ENCODE assay signal across 30 cellular contexts in genomic region chr2:101196220-101196661, GRCh38.
"Had no signal": no experiment of that assay in that cellular context is flagged by ENCODE, and none has a peak within 500 bp of the region (broad histone marks: within the 10 kb centered on the region; RNA-seq: fewer than 3 reads in every experiment).

No MANE protein-coding gene starts in this region.

- H3K9me3 ChIP-seq: esophagus squamous epithelium, pancreas, prostate gland, stomach, thyroid gland, upper lobe of left lung had no signal

- H3K4me3 Mint-ChIP-seq: activated CD4-positive, alpha-beta memory T cell treated with anti-CD3 and anti-CD28 coated beads, Interleukin-2, amount 10 ng/mL, durations not matched to agents 7 days and 5 days; activated CD4-positive, alpha-beta T cell treated with anti-CD3 and anti-CD28 coated beads, Interleukin-2, amount 10 ng/mL, durations not matched to agents 24 days and 14 days; activated naive CD4-positive, alpha-beta T cell treated with anti-CD3 and anti-CD28 coated beads, Interleukin-2, amount 50 U/mL, for 24 hours; activated naive CD8-positive, alpha-beta T cell treated with anti-CD3 and anti-CD28 coated beads, Interleukin-2, amount 50 U/mL, for 24 hours; activated T-cell treated with anti-CD3 and anti-CD28 coated beads, Interleukin-2, amount 50 U/mL, for 24 hours; central memory CD8-positive, alpha-beta T cell; dendritic cell treated with granulocyte-macrophage colony-stimulating factor and Interleukin-4, amounts not matched to agents 40 ng/mL and 50 ng/mL, for 4 days; mesothelial cell of epicardium; naive thymus-derived CD8-positive, alpha-beta T cell; neural crest cell; stimulated activated naive B cell treated with anti-CD40 and anti-IgM and Interleukin-4, amounts not matched to agents 10 μg/mL and 1 μg/mL and 100 μg/mL, for 72 hours had no signal

- H3K4me1 Mint-ChIP-seq: activated CD4-positive, alpha-beta memory T cell treated with anti-CD3 and anti-CD28 coated beads, Interleukin-2, amount 10 ng/mL, durations not matched to agents 7 days and 5 days; activated CD4-positive, alpha-beta T cell treated with anti-CD3 and anti-CD28 coated beads, Interleukin-2, amount 10 ng/mL, durations not matched to agents 24 days and 14 days; activated naive CD4-positive, alpha-beta T cell treated with anti-CD3 and anti-CD28 coated beads, Interleukin-2, amount 50 U/mL, for 24 hours; activated naive CD8-positive, alpha-beta T cell treated with anti-CD3 and anti-CD28 coated beads, Interleukin-2, amount 50 U/mL, for 24 hours; central memory CD8-positive, alpha-beta T cell; naive thymus-derived CD8-positive, alpha-beta T cell; neural crest cell had no signal

- H3K36me3 ChIP-seq: esophagus squamous epithelium, pancreas, prostate gland, stomach, thyroid gland, upper lobe of left lung had no signal

- H3K9me3 Mint-ChIP-seq: activated CD4-positive, alpha-beta memory T cell treated with anti-CD3 and anti-CD28 coated beads, Interleukin-2, amount 10 ng/mL, durations not matched to agents 7 days and 5 days; activated CD4-positive, alpha-beta T cell treated with anti-CD3 and anti-CD28 coated beads, Interleukin-2, amount 10 ng/mL, durations not matched to agents 24 days and 14 days; activated naive CD4-positive, alpha-beta T cell treated with anti-CD3 and anti-CD28 coated beads, Interleukin-2, amount 50 U/mL, for 24 hours; activated naive CD8-positive, alpha-beta T cell treated with anti-CD3 and anti-CD28 coated beads, Interleukin-2, amount 50 U/mL, for 24 hours; activated T-cell treated with anti-CD3 and anti-CD28 coated beads, Interleukin-2, amount 50 U/mL, for 24 hours; central memory CD8-positive, alpha-beta T cell; dendritic cell treated with granulocyte-macrophage colony-stimulating factor and Interleukin-4, amounts not matched to agents 40 ng/mL and 50 ng/mL, for 4 days; naive thymus-derived CD8-positive, alpha-beta T cell; stimulated activated naive B cell treated with anti-CD40 and anti-IgM and Interleukin-4, amounts not matched to agents 10 μg/mL and 1 μg/mL and 100 μg/mL, for 72 hours had no signal

- H3K27ac Mint-ChIP-seq: activated CD4-positive, alpha-beta memory T cell treated with anti-CD3 and anti-CD28 coated beads, Interleukin-2, amount 10 ng/mL, durations not matched to agents 7 days and 5 days; activated CD4-positive, alpha-beta T cell treated with anti-CD3 and anti-CD28 coated beads, Interleukin-2, amount 10 ng/mL, durations not matched to agents 24 days and 14 days; activated naive CD4-positive, alpha-beta T cell treated with anti-CD3 and anti-CD28 coated beads, Interleukin-2, amount 50 U/mL, for 24 hours; activated naive CD8-positive, alpha-beta T cell treated with anti-CD3 and anti-CD28 coated beads, Interleukin-2, amount 50 U/mL, for 24 hours; activated T-cell treated with anti-CD3 and anti-CD28 coated beads, Interleukin-2, amount 50 U/mL, for 24 hours; dendritic cell treated with granulocyte-macrophage colony-stimulating factor and Interleukin-4, amounts not matched to agents 40 ng/mL and 50 ng/mL, for 4 days; mesothelial cell of epicardium; stimulated activated naive B cell treated with anti-CD40 and anti-IgM and Interleukin-4, amounts not matched to agents 10 μg/mL and 1 μg/mL and 100 μg/mL, for 72 hours had no signal

- H3K27ac ChIP-seq: epithelial cell of prostate, esophagus squamous epithelium, pancreas, prostate gland, stomach, thyroid gland, upper lobe of left lung had no signal

- H3K27me3 Mint-ChIP-seq: activated naive CD4-positive, alpha-beta T cell treated with anti-CD3 and anti-CD28 coated beads, Interleukin-2, amount 50 U/mL, for 24 hours; activated T-cell treated with anti-CD3 and anti-CD28 coated beads, Interleukin-2, amount 50 U/mL, for 24 hours had no signal

- H3K4me1 ChIP-seq: prostate gland had no signal

- H3K27me3 ChIP-seq: esophagus squamous epithelium, pancreas, stomach, thyroid gland, upper lobe of left lung had no signal

- DNase-seq: activated CD4-positive, alpha-beta memory T cell treated with anti-CD3 and anti-CD28 coated beads, Interleukin-2, amount 10 ng/mL, durations not matched to agents 7 days and 5 days; activated CD4-positive, alpha-beta T cell treated with anti-CD3 and anti-CD28 coated beads, Interleukin-2, amount 10 ng/mL, durations not matched to agents 24 days and 14 days; activated CD4-positive, CD25-positive, alpha-beta regulatory T cell treated with anti-CD3 and anti-CD28 coated beads, Interleukin-2, amount 50 U/mL, for 72 hours; activated CD8-positive, alpha-beta memory T cell treated with anti-CD3 and anti-CD28 coated beads, Interleukin-2, amount 50 U/mL, for 48 hours; activated gamma-delta T cell; activated naive CD8-positive, alpha-beta T cell treated with anti-CD3 and anti-CD28 coated beads, Interleukin-2, amount 50 U/mL, for 24 hours; activated T-cell treated with anti-CD3 and anti-CD28 coated beads, Interleukin-2, amount 50 U/mL, for 24 hours; amygdala; effector CD4-positive, alpha-beta T cell; esophagus squamous epithelium; foreskin melanocyte; kidney glomerular epithelial cell; left ventricle myocardium superior; naive thymus-derived CD8-positive, alpha-beta T cell; nucleus accumbens; pancreas; stimulated activated CD4-positive, alpha-beta T cell treated with anti-CD3 and anti-CD28 coated beads, Interleukin-15, amount 100 ng/mL, for 24 hours; stimulated activated CD4-positive, alpha-beta T cell treated with anti-CD3 and anti-CD28 coated beads, Interleukin-2, amount 100 ng/mL, for 24 hours; stimulated activated naive B cell treated with anti-CD40 and anti-IgM and Interleukin-4, amounts not matched to agents 10 μg/mL and 1 μg/mL and 100 μg/mL, for 72 hours; stomach; T-helper 2 cell; thyroid gland; upper lobe of left lung had no signal

- H3K36me3 Mint-ChIP-seq: activated naive CD4-positive, alpha-beta T cell treated with anti-CD3 and anti-CD28 coated beads, Interleukin-2, amount 50 U/mL, for 24 hours; mesothelial cell of epicardium; stimulated activated naive B cell treated with anti-CD40 and anti-IgM and Interleukin-4, amounts not matched to agents 10 μg/mL and 1 μg/mL and 100 μg/mL, for 72 hours had no signal

- H3K4me3 ChIP-seq: esophagus squamous epithelium, pancreas, prostate gland, stomach, thyroid gland, upper lobe of left lung had no signal

- ATAC-seq: activated naive CD8-positive, alpha-beta T cell treated with anti-CD3 and anti-CD28 coated beads, Interleukin-2, amount 50 U/mL, for 24 hours; left ventricle myocardium superior; naive thymus-derived CD8-positive, alpha-beta T cell; stimulated activated naive B cell treated with anti-CD40 and anti-IgM and Interleukin-4, amounts not matched to agents 10 μg/mL and 1 μg/mL and 100 μg/mL, for 72 hours had no signal
